ENCODE assay signal across 19 cellular contexts in the genomic region with DNA sequence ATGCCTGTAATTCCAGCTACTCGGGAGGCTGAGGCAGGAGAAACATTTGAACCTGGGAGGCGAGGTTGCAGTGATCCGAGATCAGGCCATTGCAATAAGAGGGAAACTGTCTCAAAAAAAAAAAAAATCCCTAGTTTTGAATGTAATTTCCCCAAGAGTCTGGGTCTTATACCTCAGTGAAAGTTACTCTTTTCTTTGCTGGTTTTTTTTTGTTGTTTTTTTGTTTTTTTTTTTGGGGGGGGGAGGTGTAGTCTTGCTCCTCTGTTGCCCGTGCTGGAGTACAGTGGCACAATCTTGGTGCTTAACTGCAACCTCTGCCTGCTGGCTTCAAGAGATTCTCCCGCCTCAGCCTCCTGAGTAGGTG. TPM values are rescaled to one million over a fixed set of nuclear protein-coding genes. Genes with fewer than 3 reads are reported as not detected.
DNase-seq lines count a peak whose midpoint lies in the region; ATAC-seq and TF ChIP-seq lines count a peak whose summit lies in the region.
"Had no signal": no experiment of that assay in that cellular context is flagged by ENCODE, and none has a peak within 500 bp of the region (broad histone marks: within the 10 kb centered on the region; RNA-seq: fewer than 3 reads in every experiment).

No MANE protein-coding gene starts in this region.

- H3K36me3 ChIP-seq in right lobe of liver (no peaks in the 10 kb centered on the region), ovary (no peaks in the 10 kb centered on the region)
- H3K36me3 ChIP-seq: BE2C had no signal

- H3K36me3 Mint-ChIP-seq in activated naive CD4-positive, alpha-beta T cell treated with anti-CD3 and anti-CD28 coated beads for 36 hours (ENCODE audit: low read depth): peaks cover 6% of the 10 kb centered on the region
- peaks cover 4% of the 10 kb centered on the region for H3K36me3 Mint-ChIP-seq in T-helper 17 cell (ENCODE audit: low read depth)

- H3K27me3 ChIP-seq in right lobe of liver (no peaks in the 10 kb centered on the region), ovary (no peaks in the 10 kb centered on the region)
- H3K27me3 ChIP-seq: BE2C had no signal

- no peak for TF ChIP-seq CTCF in right lobe of liver (IDR thresholded peaks at IDR 0.05)
- TF ChIP-seq CTCF in ovary (IDR thresholded peaks at IDR 0.05): no peak

- H3K4me3 ChIP-seq in right lobe of liver: no peak overlapping the region
- H3K4me3 ChIP-seq in ovary: no peak overlapping the region

- ATAC-seq in T-helper 17 cell: no peak
- ATAC-seq in right lobe of liver: no peak
- ATAC-seq: HCT116 had no signal

- H3K4me3 Mint-ChIP-seq in activated naive CD4-positive, alpha-beta T cell treated with anti-CD3 and anti-CD28 coated beads for 36 hours: no peak overlapping the region
- peak overlapping the region; percentile 76 for H3K4me3 Mint-ChIP-seq in T-helper 17 cell

- H3K4me1 Mint-ChIP-seq in activated naive CD4-positive, alpha-beta T cell treated with anti-CD3 and anti-CD28 coated beads for 36 hours (ENCODE audit: low read depth): peaks cover 76% of the 10 kb centered on the region
- H3K4me1 Mint-ChIP-seq in T-helper 17 cell: peaks cover 55% of the 10 kb centered on the region

- H3K27ac ChIP-seq in right lobe of liver (peak overlapping the region; percentile 72 to 82 (median 80)), ovary (no peak overlapping the region)

- no peak for DNase-seq in activated naive CD4-positive, alpha-beta T cell treated with anti-CD3 and anti-CD28 coated beads for 36 hours
- DNase-seq in activated naive CD4-positive, alpha-beta T cell treated with Interleukin-2 at 50 U/mL for 16 hours: no peak
- DNase-seq in T-helper 17 cell: no peak
- DNase-seq in right lobe of liver: no peak
- no peak for DNase-seq in NCI-H226
- DNase-seq in ovary: no peak
- no peak for DNase-seq in NK-92 treated with Interleukin-12 subunit alpha and Interleukin-12 subunit beta, amount 100 ng/mL, for 24 hours (lab: John Stamatoyannopoulos, UW)
- DNase-seq: BE2C; CD8-positive, alpha-beta memory T cell; GOT3; MM.1S; NCI-H1092; NCI-H1436 treated with DMSO at 0.1 percent for 48 hours; NCI-H2029 treated with DMSO at 0.1 percent for 48 hours; NCI-H510A treated with DMSO at 0.1 percent for 48 hours; NCI-H774; OCI-M1; Right ventricle myocardium superior had no signal

- TF ChIP-seq EP300 in ovary (IDR thresholded peaks at IDR 0.05): no peak

- TF ChIP-seq POLR2A in right lobe of liver (IDR thresholded peaks at IDR 0.05) (no peak), ovary (IDR thresholded peaks at IDR 0.05) (no peak)

- no peaks in the 10 kb centered on the region for H3K27me3 Mint-ChIP-seq in activated naive CD4-positive, alpha-beta T cell treated with anti-CD3 and anti-CD28 coated beads for 36 hours (ENCODE audit: low read depth)
- no peaks in the 10 kb centered on the region for H3K27me3 Mint-ChIP-seq in T-helper 17 cell
- H3K27me3 Mint-ChIP-seq: CD8-positive, alpha-beta memory T cell had no signal

- intact Hi-C loops in activated naive CD4-positive, alpha-beta T cell treated with anti-CD3 and anti-CD28 coated beads for 36 hours (cut with micrococcal nuclease): no loop called here
- intact Hi-C loops in right lobe of liver (cut with DNase I) (loop anchor here in 1 of 2 donors (10.0 kb wide), 1 partner anchor 97 kb away; no protein-coding TSS in a partner anchor), ovary (cut with DNase I) (loop anchor here in 1 of 4 donors (10.0 kb wide), 1 partner anchor 97 kb away; no protein-coding TSS in a partner anchor)

- H3K9me3 ChIP-seq in T-helper 17 cell (ENCODE audit: control insufficient read depth, low read length, poor library complexity, severe bottlenecking) (no peaks in the 10 kb centered on the region), right lobe of liver (no peaks in the 10 kb centered on the region), ovary (no peaks in the 10 kb centered on the region)
- H3K9me3 ChIP-seq: BE2C had no signal

- CTCF ChIA-PET in activated naive CD4-positive, alpha-beta T cell treated with anti-CD3 and anti-CD28 coated beads for 36 hours (lab: Charles Lee): interaction anchor here (0.6 kb wide), 1 partner anchor 21 kb away, joined by 4 read pairs; no protein-coding TSS in a partner anchor

- H3K4me1 ChIP-seq in right lobe of liver (peaks cover 0 to 75% (median 35%) of the 10 kb centered on the region in 4 donors), ovary (ENCODE audit: insufficient read depth) (peaks cover 11% of the 10 kb centered on the region)

- peak overlapping the region; percentile 56 for H3K27ac Mint-ChIP-seq in activated naive CD4-positive, alpha-beta T cell treated with anti-CD3 and anti-CD28 coated beads for 36 hours
- peak overlapping the region; percentile 69 for H3K27ac Mint-ChIP-seq in T-helper 17 cell

- WGBS in right lobe of liver (ENCODE audit: insufficient coverage, low coverage, low lambda C conversion rate, missing lambda C conversion rate): 69% methylated on average over 5 of the region's 5 CpGs
- WGBS in ovary, 3 donors: 91 to 95% (median 94%) methylated on average over 5 of the region's 5 CpGs

- H3K9me3 Mint-ChIP-seq in activated naive CD4-positive, alpha-beta T cell treated with anti-CD3 and anti-CD28 coated beads for 36 hours: no peaks in the 10 kb centered on the region
- H3K9me3 Mint-ChIP-seq: CD8-positive, alpha-beta memory T cell had no signal

RNA-seq across cellular contexts. Expression of gene EML4, which starts 22.8 kb away (rescaled TPM):
- total RNA-seq in activated naive CD4-positive, alpha-beta T cell treated with anti-CD3 and anti-CD28 coated beads for 36 hours: 10 to 100 TPM; 65.8 to 65.9 TPM
- total RNA-seq in T-helper 17 cell (100 to 1,000 TPM; 292 to 348 TPM), right lobe of liver (10 to 100 TPM; 28.3 to 55.7 (median 36.7) TPM), ovary (10 to 100 TPM; 20.3 to 46.5 (median 31.9) TPM)
- polyA plus RNA-seq in ovary: 10 to 100 TPM; 11.6 to 26.2 TPM

Comparison
In these comparisons a context has a peak if more than half of its experiments do, and no peak if none do; other contexts are left out.
1. H3K27ac ChIP-seq: peak in right lobe of liver (3 of 3); none in ovary (0 of 2).
2. RNA of gene EML4, which starts 22.8 kb away (total RNA-seq): 292 to 348 TPM in T-helper 17 cell; 65.8 to 65.9 TPM in activated naive CD4-positive, alpha-beta T cell treated with anti-CD3 and anti-CD28 coated beads for 36 hours, 28.3 to 55.7 TPM in right lobe of liver and 20.3 to 46.5 TPM in ovary; every median in the first group is over 4 times any median in the second.